14 cellular contexts compared by ENCODE assay signal in the genomic region with DNA sequence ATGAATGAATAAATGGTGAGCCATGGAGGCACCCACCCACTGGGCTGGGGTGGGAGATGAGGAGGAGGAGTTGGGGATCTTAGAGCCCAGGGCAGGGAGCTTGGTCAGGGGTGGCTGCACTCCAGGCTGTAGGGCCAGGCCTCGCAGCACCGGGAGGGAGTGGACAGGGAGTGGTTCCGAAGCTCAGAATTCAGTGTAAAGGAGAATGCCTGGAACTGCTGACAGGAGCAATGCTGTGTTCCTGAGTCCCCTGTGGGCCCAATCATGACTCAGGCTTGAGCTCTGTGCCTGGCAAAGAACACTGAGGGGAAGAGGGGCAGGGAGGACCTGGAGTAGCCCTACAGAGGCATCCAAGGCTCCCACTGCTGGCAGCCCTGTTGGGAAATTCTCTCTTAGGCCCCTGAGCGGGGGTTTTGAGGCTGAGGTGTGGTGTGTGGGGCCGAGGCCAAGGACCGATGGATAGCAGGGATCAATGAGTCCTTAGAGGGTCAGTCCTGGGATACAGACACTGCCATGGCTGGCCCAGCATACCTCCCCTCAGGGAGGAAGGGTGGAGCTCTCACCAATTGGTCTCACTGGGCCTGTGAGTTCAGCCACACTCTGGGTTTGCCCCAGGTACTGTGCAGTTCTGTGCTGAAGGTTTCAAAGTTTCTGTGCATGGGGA. TPM values are rescaled to one million over a fixed set of nuclear protein-coding genes. Genes with fewer than 3 reads are reported as not detected.
DNase-seq lines count a peak whose midpoint lies in the region; ATAC-seq and TF ChIP-seq lines count a peak whose summit lies in the region.
"Had no signal": no experiment of that assay in that cellular context is flagged by ENCODE, and none has a peak within 500 bp of the region (broad histone marks: within the 10 kb centered on the region; RNA-seq: fewer than 3 reads in every experiment).

No MANE protein-coding gene starts in this region.

- H3K27me3 ChIP-seq in foreskin keratinocyte, result no peaks in the 10 kb centered on the region

- POLR2A ChIA-PET in RWPE1 (lab: Yijun Ruan, JAX; ENCODE audit: low non-redundant PET), result no interaction called here

- ATAC-seq in left cardiac atrium, result peak; percentile 6 to 57
- no peak for ATAC-seq in foreskin keratinocyte

- TF ChIP-seq CTCF in RWPE1 (conservative IDR thresholded peaks at IDR 0.05; ENCODE audit: low read depth), result no peak
- TF ChIP-seq CTCF in foreskin keratinocyte (conservative IDR thresholded peaks at IDR 0.05), result no peak

- peak overlapping the region; percentile 58 for H3K27ac ChIP-seq in RWPE1
- no peak overlapping the region for H3K27ac ChIP-seq in foreskin keratinocyte

- intact Hi-C loops in left cardiac atrium (cut with DNase I), result loop anchor here in 1 of 2 donors (5.0 kb wide), 1 partner anchor 34 kb away; no protein-coding TSS in a partner anchor

- H3K4me1 ChIP-seq in foreskin keratinocyte, result peaks cover 9% of the 10 kb centered on the region

- CTCF ChIA-PET in RWPE1 (lab: Yijun Ruan, JAX), result interaction anchor here (0.6 to 1.2 kb wide), 4 partner anchors 12 to 38 kb away, joined by 3 read pairs; no protein-coding TSS in a partner anchor

- DNase-seq in AG20443 (ENCODE audit: low spot score) (peak; percentile 57), RWPE1 (ENCODE audit: low spot score) (no peak), left cardiac atrium (no peak), foreskin keratinocyte (no peak), KBM-7 (no peak)
- no peak for DNase-seq in stimulated activated CD4-positive, alpha-beta T cell treated with anti-CD3 and anti-CD28 coated beads, Interleukin-15, amount 100 ng/mL, for 24 hours
- DNase-seq: activated CD4-positive, alpha-beta T cell treated with anti-CD3 and anti-CD28 coated beads for 4 hours; DMS79; effector CD8-positive, alpha-beta T cell; head of caudate nucleus; NCI-H2029; NCI-H748 treated with DMSO at 0.1 percent for 48 hours; retina; stimulated activated CD4-positive, alpha-beta T cell treated with anti-CD3 and anti-CD28 coated beads, Interleukin-4, amount 100 ng/mL, for 1 hour had no signal

- in situ Hi-C loops in KBM-7 (cut with MboI; ENCODE audit: low pct_unique_long_range_greater_than_20kb, low sequenced_read_pairs), result no loop called here

RNA-seq across cellular contexts. Expression of a gene that starts 9.5 kb away (rescaled TPM):
- 10 to 100 TPM; 16.1 to 18.6 TPM for total RNA-seq in left cardiac atrium
- total RNA-seq in foreskin keratinocyte, result 35.1 and 40.1 TPM in 2 replicates
- polyA plus RNA-seq in foreskin keratinocyte, result 34.1 and 37.7 TPM in 2 replicates

RNA-seq across cellular contexts. Expression of a gene that starts 18.0 kb away (rescaled TPM):
- total RNA-seq in left cardiac atrium (1 to 10 TPM; 5.5 to 6.4 TPM), foreskin keratinocyte (4.3 and 5.9 TPM in 2 replicates)
- polyA plus RNA-seq in foreskin keratinocyte, result 4.4 and 7.4 TPM in 2 replicates

RNA-seq across cellular contexts. Expression of a gene that starts 18.7 kb away (rescaled TPM):
- total RNA-seq in left cardiac atrium, result 1 to 10 TPM; 7.9 to 8.4 TPM
- total RNA-seq in foreskin keratinocyte, result 69.4 and 82.0 TPM in 2 replicates
- 75.4 and 91.3 TPM in 2 replicates for polyA plus RNA-seq in foreskin keratinocyte

RNA-seq across cellular contexts. Expression of a gene that starts 18.7 kb away (rescaled TPM):
- total RNA-seq in left cardiac atrium (10 to 100 TPM; 17.5 to 21.7 TPM), foreskin keratinocyte (26.5 and 30.2 TPM in 2 replicates)
- polyA plus RNA-seq in foreskin keratinocyte, result 11.9 and 15.0 TPM in 2 replicates

RNA-seq across cellular contexts. Expression of a gene that starts 26.8 kb away (rescaled TPM):
- 1 to 10 TPM; 6.4 to 6.9 TPM for total RNA-seq in left cardiac atrium
- total RNA-seq in foreskin keratinocyte, result 2.6 and 2.7 TPM in 2 replicates
- 2.4 and 3.4 TPM in 2 replicates for polyA plus RNA-seq in foreskin keratinocyte
